In the genomic region with DNA sequence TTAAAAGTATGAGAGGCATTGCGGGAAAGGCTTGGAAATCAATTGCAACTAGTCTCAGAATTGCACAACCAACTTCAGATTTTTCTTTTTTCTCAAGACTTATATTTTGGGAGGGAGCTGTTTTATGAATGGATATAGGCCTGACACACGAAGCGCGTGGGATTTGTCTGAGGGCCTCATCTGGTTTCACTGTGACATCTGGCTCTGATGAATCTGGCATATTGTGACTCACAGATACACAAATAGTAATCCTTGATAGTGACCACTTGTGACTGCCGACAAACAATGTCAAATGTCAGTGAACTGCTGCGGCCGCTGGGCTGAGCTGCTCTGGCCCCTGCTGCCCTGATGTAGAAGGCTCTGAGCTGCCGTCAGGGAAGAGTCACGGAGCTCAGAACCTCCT, we compare ENCODE assay signal across 15 cellular contexts.
A peak's percentile ranks its signal among the peaks of the same experiment; 100 is the strongest.
DNase-seq lines count a peak whose midpoint lies in the region; ATAC-seq and TF ChIP-seq lines count a peak whose summit lies in the region.
"Had no signal": no experiment of that assay in that cellular context is flagged by ENCODE, and none has a peak within 500 bp of the region (broad histone marks: within the 10 kb centered on the region; RNA-seq: fewer than 3 reads in every experiment).

No MANE protein-coding gene starts in this region.

- H3K4me3 Mint-ChIP-seq in HFFc6 = peak overlapping the region; percentile 2; the same call in 1 of the 2 replicates
- no peak overlapping the region for H3K4me3 Mint-ChIP-seq in activated naive CD4-positive, alpha-beta T cell treated with anti-CD3 and anti-CD28 coated beads for 36 hours
- no peak overlapping the region for H3K4me3 Mint-ChIP-seq in activated T-cell treated with anti-CD3 and anti-CD28 coated beads, Interleukin-2, amount 50 U/mL, for 24 hours
- H3K4me3 Mint-ChIP-seq: activated CD4-positive, alpha-beta memory T cell treated with anti-CD3 and anti-CD28 coated beads, Interleukin-2, amount 10 ng/mL, durations not matched to agents 7 days and 5 days; natural killer cell had no signal

- H3K79me2 ChIP-seq in smooth muscle cell (ENCODE audit: low read depth) = no peaks in the 10 kb centered on the region

- CTCF ChIA-PET in activated naive CD4-positive, alpha-beta T cell treated with anti-CD3 and anti-CD28 coated beads for 36 hours (lab: Charles Lee) = no interaction called here

- H2AFZ ChIP-seq in smooth muscle cell (ENCODE audit: low read depth) = no peak overlapping the region

- peak overlapping the region; percentile 23 for H3K9ac ChIP-seq in smooth muscle cell (ENCODE audit: low read depth)

- H3K9me3 Mint-ChIP-seq in HFFc6 = peaks cover 9% of the 10 kb centered on the region
- peaks cover 4% of the 10 kb centered on the region for H3K9me3 Mint-ChIP-seq in activated naive CD4-positive, alpha-beta T cell treated with anti-CD3 and anti-CD28 coated beads for 36 hours
- peaks cover 2% of the 10 kb centered on the region for H3K9me3 Mint-ChIP-seq in activated T-cell treated with anti-CD3 and anti-CD28 coated beads, Interleukin-2, amount 50 U/mL, for 24 hours

- WGBS in smooth muscle cell (ENCODE audit: low lambda C conversion rate) = 11% methylated on average over 9 of the region's 9 CpGs

- H3K4me1 ChIP-seq in left ventricle myocardium inferior (peaks cover 41% of the 10 kb centered on the region), smooth muscle cell (ENCODE audit: low read depth) (peaks cover 7% of the 10 kb centered on the region)

- in situ Hi-C loops in astrocyte of the spinal cord (cut with HindIII; ENCODE audit: low sequenced_read_pairs) = no loop called here

- no peaks in the 10 kb centered on the region for H4K20me1 ChIP-seq in smooth muscle cell (ENCODE audit: low read depth)

- H3K4me2 ChIP-seq in smooth muscle cell = peak overlapping the region; percentile 80

- intact Hi-C loops in left ventricle myocardium inferior (cut with micrococcal nuclease) = no loop called here
- intact Hi-C loops in activated naive CD4-positive, alpha-beta T cell treated with anti-CD3 and anti-CD28 coated beads for 36 hours (cut with micrococcal nuclease) = no loop called here

- H3K27me3 Mint-ChIP-seq in HFFc6 (ENCODE audit: insufficient read depth) = peaks cover 1% of the 10 kb centered on the region; the same call in 1 of the 2 replicates
- no peaks in the 10 kb centered on the region for H3K27me3 Mint-ChIP-seq in activated naive CD4-positive, alpha-beta T cell treated with anti-CD3 and anti-CD28 coated beads for 36 hours (ENCODE audit: low read depth)
- no peaks in the 10 kb centered on the region for H3K27me3 Mint-ChIP-seq in activated T-cell treated with anti-CD3 and anti-CD28 coated beads, Interleukin-2, amount 50 U/mL, for 24 hours
- H3K27me3 Mint-ChIP-seq: activated CD4-positive, alpha-beta memory T cell treated with anti-CD3 and anti-CD28 coated beads, Interleukin-2, amount 10 ng/mL, durations not matched to agents 7 days and 5 days had no signal

- no peaks in the 10 kb centered on the region for H3K27me3 ChIP-seq in left ventricle myocardium inferior (ENCODE audit: low read depth)
- no peaks in the 10 kb centered on the region for H3K27me3 ChIP-seq in smooth muscle cell (ENCODE audit: low read depth)
- H3K27me3 ChIP-seq: thyroid gland had no signal

- H3K4me3 ChIP-seq in astrocyte of the spinal cord (ENCODE audit: low read depth, low read length) (no peak overlapping the region), left ventricle myocardium inferior (peak overlapping the region; percentile 23), smooth muscle cell (no peak overlapping the region)
- H3K4me3 ChIP-seq: thyroid gland had no signal

- DNase-seq in HFFc6 (peak; percentile 38), astrocyte of the spinal cord (ENCODE audit: low read depth, low spot score) (peak; percentile 26), left ventricle myocardium inferior (peak; percentile 47), smooth muscle cell (lab: John Stamatoyannopoulos, UW; ENCODE audit: unreplicated experiment) (no peak)
- no peak for DNase-seq in activated naive CD4-positive, alpha-beta T cell treated with anti-CD3 and anti-CD28 coated beads for 36 hours
- no peak for DNase-seq in activated T-cell treated with anti-CD3 and anti-CD28 coated beads, Interleukin-2, amount 50 U/mL, for 24 hours
- DNase-seq: activated CD4-positive, alpha-beta memory T cell treated with anti-CD3 and anti-CD28 coated beads, Interleukin-2, amount 10 ng/mL, durations not matched to agents 7 days and 5 days; activated gamma-delta T cell treated with Interleukin-2 at 50 U/mL for 16 hours; KG1; natural killer cell; NCI-H187; T1000; thyroid gland had no signal

- ATAC-seq in GM21529 (IDR thresholded peaks at IDR 0.05; ENCODE audit: unreplicated experiment) = no peak
- ATAC-seq: esophagus mucosa, natural killer cell had no signal

- H3F3A ChIP-seq in smooth muscle cell (ENCODE audit: low read depth) = peaks cover 14% of the 10 kb centered on the region

- peaks cover 14% of the 10 kb centered on the region for H3K36me3 Mint-ChIP-seq in HFFc6 (ENCODE audit: low read depth)
- H3K36me3 Mint-ChIP-seq in activated naive CD4-positive, alpha-beta T cell treated with anti-CD3 and anti-CD28 coated beads for 36 hours (ENCODE audit: low read depth) = no peaks in the 10 kb centered on the region
- no peaks in the 10 kb centered on the region for H3K36me3 Mint-ChIP-seq in activated T-cell treated with anti-CD3 and anti-CD28 coated beads, Interleukin-2, amount 50 U/mL, for 24 hours (ENCODE audit: low read depth)
- H3K36me3 Mint-ChIP-seq: natural killer cell had no signal

- TF ChIP-seq CTCF in HFFc6 (IDR thresholded peaks at IDR 0.05) = no peak
- no peak for TF ChIP-seq CTCF in astrocyte of the spinal cord (IDR thresholded peaks at IDR 0.05; ENCODE audit: low read depth, low read length)
- TF ChIP-seq CTCF in left ventricle myocardium inferior (IDR thresholded peaks at IDR 0.05; ENCODE audit: borderline replicate concordance) = peak; percentile 18
- no peak for TF ChIP-seq CTCF in smooth muscle cell (IDR thresholded peaks at IDR 0.05; ENCODE audit: borderline replicate concordance, insufficient read depth, poor library complexity, severe bottlenecking)

- H3K9me3 ChIP-seq in left ventricle myocardium inferior (replicated peaks) (peaks cover 11% of the 10 kb centered on the region), smooth muscle cell (replicated peaks; ENCODE audit: low read depth) (no peaks in the 10 kb centered on the region)
- H3K9me3 ChIP-seq: thyroid gland had no signal

- H3K27ac ChIP-seq in left ventricle myocardium inferior (replicated peaks) (peak overlapping the region; percentile 74), smooth muscle cell (ENCODE audit: low read depth) (peak overlapping the region; percentile 79)
- H3K27ac ChIP-seq: thyroid gland had no signal

- H3K36me3 ChIP-seq in left ventricle myocardium inferior (no peaks in the 10 kb centered on the region), smooth muscle cell (ENCODE audit: low read depth) (no peaks in the 10 kb centered on the region)
- H3K36me3 ChIP-seq: thyroid gland had no signal

- H3K27ac Mint-ChIP-seq in HFFc6 = peak overlapping the region; percentile 15
- H3K27ac Mint-ChIP-seq in activated naive CD4-positive, alpha-beta T cell treated with anti-CD3 and anti-CD28 coated beads for 36 hours = no peak overlapping the region
- no peak overlapping the region for H3K27ac Mint-ChIP-seq in activated T-cell treated with anti-CD3 and anti-CD28 coated beads, Interleukin-2, amount 50 U/mL, for 24 hours
- H3K27ac Mint-ChIP-seq: activated CD4-positive, alpha-beta memory T cell treated with anti-CD3 and anti-CD28 coated beads, Interleukin-2, amount 10 ng/mL, durations not matched to agents 7 days and 5 days; natural killer cell had no signal

- peaks cover 52% of the 10 kb centered on the region for H3K4me1 Mint-ChIP-seq in HFFc6 (ENCODE audit: low read depth)
- H3K4me1 Mint-ChIP-seq in activated naive CD4-positive, alpha-beta T cell treated with anti-CD3 and anti-CD28 coated beads for 36 hours (ENCODE audit: low read depth) = no peaks in the 10 kb centered on the region
- no peaks in the 10 kb centered on the region for H3K4me1 Mint-ChIP-seq in activated T-cell treated with anti-CD3 and anti-CD28 coated beads, Interleukin-2, amount 50 U/mL, for 24 hours (ENCODE audit: low read depth)
- H3K4me1 Mint-ChIP-seq: activated CD4-positive, alpha-beta memory T cell treated with anti-CD3 and anti-CD28 coated beads, Interleukin-2, amount 10 ng/mL, durations not matched to agents 7 days and 5 days; natural killer cell had no signal

Comparison
In these comparisons a context has a peak if more than half of its experiments do, and no peak if none do; other contexts are left out.
1. DNase-seq: peak in HFFc6 (single experiment), astrocyte of the spinal cord (single experiment) and left ventricle myocardium inferior (single experiment); none in smooth muscle cell (single experiment), activated naive CD4-positive, alpha-beta T cell treated with anti-CD3 and anti-CD28 coated beads for 36 hours (single experiment) and activated T-cell treated with anti-CD3 and anti-CD28 coated beads, Interleukin-2, amount 50 U/mL, for 24 hours (single experiment).